Comparison of ENCODE assay signal across 1 cellular context in genomic region chr17:80783971-80784370, GRCh38.
TF ChIP-seq lines count a peak whose summit lies in the region.

No MANE protein-coding gene starts in this region.

TF ChIP-seq in IMR-90, 13 proteins besides CTCF, POLR2A, EP300 and RAD21:
- TF ChIP-seq, protein P1, sequence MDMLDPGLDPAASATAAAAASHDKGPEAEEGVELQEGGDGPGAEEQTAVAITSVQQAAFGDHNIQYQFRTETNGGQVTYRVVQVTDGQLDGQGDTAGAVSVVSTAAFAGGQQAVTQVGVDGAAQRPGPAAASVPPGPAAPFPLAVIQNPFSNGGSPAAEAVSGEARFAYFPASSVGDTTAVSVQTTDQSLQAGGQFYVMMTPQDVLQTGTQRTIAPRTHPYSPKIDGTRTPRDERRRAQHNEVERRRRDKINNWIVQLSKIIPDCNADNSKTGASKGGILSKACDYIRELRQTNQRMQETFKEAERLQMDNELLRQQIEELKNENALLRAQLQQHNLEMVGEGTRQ (IDR thresholded peaks at IDR 0.05; ENCODE audit: low read depth, low read length) = no peak
- no peak for TF ChIP-seq MXI1 (IDR thresholded peaks at IDR 0.05; ENCODE audit: borderline replicate concordance, low read depth, low read length)
- TF ChIP-seq RCOR1 (IDR thresholded peaks at IDR 0.05; ENCODE audit: insufficient replicate concordance, low read length) = no peak
- TF ChIP-seq MAZ (IDR thresholded peaks at IDR 0.05; ENCODE audit: borderline replicate concordance, low read depth, low read length) = no peak
- TF ChIP-seq NFE2L2 (IDR thresholded peaks at IDR 0.05; ENCODE audit: low read depth, low read length) = no peak
- no peak for TF ChIP-seq FOS (IDR thresholded peaks at IDR 0.05; ENCODE audit: low read depth, low read length)
- TF ChIP-seq BHLHE40 (IDR thresholded peaks at IDR 0.05; ENCODE audit: low read depth, low read length) = no peak
- no peak for TF ChIP-seq RFX5 (IDR thresholded peaks at IDR 0.05; ENCODE audit: low read depth, low read length)
